In the genomic region with DNA sequence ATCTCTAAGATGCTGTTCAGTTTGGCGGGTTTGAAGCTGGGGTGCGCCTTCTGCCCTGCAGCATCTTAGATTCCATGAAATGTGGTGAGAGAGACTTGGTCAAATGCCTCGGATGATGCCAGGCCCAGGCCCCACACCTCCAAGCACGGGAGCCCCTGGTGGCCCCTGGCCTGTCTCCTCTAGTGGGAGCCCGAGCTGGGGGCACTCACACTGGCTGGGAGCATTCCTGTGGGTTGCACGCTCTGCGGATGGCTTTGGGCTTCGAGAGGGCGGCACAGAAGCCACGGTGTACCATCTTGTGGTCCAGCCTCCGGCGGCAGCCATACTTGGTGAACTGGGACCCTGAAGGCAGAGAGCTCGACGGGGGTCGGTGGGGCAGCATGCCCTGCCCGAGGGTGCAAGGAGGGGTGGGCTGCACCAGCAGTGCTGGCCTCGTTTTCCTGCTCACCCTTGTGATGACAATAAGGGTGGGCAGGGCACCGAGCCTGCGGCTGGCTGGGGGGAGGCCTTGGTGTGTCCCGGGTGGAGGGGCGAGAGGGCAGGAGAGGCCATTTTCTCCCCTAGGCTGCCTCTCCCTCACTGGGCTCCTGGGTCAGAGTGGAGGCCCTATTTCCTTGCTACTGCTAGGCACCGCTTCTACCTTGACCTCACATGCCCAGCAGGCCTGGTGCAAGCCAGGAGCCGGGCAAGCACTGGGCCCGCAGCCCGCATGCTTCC, we compare ENCODE assay signal across 19 cellular contexts.
DNase-seq lines count a peak whose midpoint lies in the region; ATAC-seq and TF ChIP-seq lines count a peak whose summit lies in the region.
"Had no signal": no experiment of that assay in that cellular context is flagged by ENCODE, and none has a peak within 500 bp of the region (broad histone marks: within the 10 kb centered on the region; RNA-seq: fewer than 3 reads in every experiment).

No MANE protein-coding gene starts in this region.

- H3K36me3 Mint-ChIP-seq in osteocyte (ENCODE audit: unreplicated experiment) (peaks cover 8% of the 10 kb centered on the region), T-helper 17 cell (ENCODE audit: low read depth) (no peaks in the 10 kb centered on the region)
- no peaks in the 10 kb centered on the region for H3K36me3 Mint-ChIP-seq in activated CD8-positive, alpha-beta T cell treated with anti-CD3 and anti-CD28 coated beads, Interleukin-2, amount 10 ng/mL, durations not matched to agents 7 days and 5 days (ENCODE audit: low read depth)
- H3K36me3 Mint-ChIP-seq: CD8-positive, alpha-beta T cell had no signal

- CTCF ChIA-PET in activated CD8-positive, alpha-beta T cell treated with anti-CD3 and anti-CD28 coated beads, Interleukin-2, amount 10 ng/mL, durations not matched to agents 7 days and 5 days (lab: Charles Lee): no interaction called here

- H3K4me1 Mint-ChIP-seq in osteocyte (ENCODE audit: unreplicated experiment): no peaks in the 10 kb centered on the region
- H3K4me1 Mint-ChIP-seq in T-helper 17 cell: peaks cover 2% of the 10 kb centered on the region
- H3K4me1 Mint-ChIP-seq in activated CD8-positive, alpha-beta T cell treated with anti-CD3 and anti-CD28 coated beads, Interleukin-2, amount 10 ng/mL, durations not matched to agents 7 days and 5 days (ENCODE audit: low read depth): no peaks in the 10 kb centered on the region

- DNase-seq in activated effector memory CD4-positive, alpha-beta T cell treated with anti-CD3 and anti-CD28 coated beads, Interleukin-2, amount 50 U/mL, for 16 hours: peak; percentile 54
- no peak for DNase-seq in activated effector memory CD4-positive, alpha-beta T cell treated with Interleukin-2 at 50 U/mL for 16 hours
- peak; percentile 36 for DNase-seq in islet precursor cell
- peak; percentile 82 for DNase-seq in osteocyte (ENCODE audit: extremely low spot score, unreplicated experiment)
- no peak for DNase-seq in SKM-1 treated with dmso at 0.1 percent for 144 hours (lab: John Stamatoyannopoulos, UW; ENCODE audit: unreplicated experiment)
- DNase-seq in T-helper 17 cell: no peak
- DNase-seq in activated CD8-positive, alpha-beta T cell treated with anti-CD3 and anti-CD28 coated beads, Interleukin-2, amount 10 ng/mL, durations not matched to agents 7 days and 5 days: no peak
- DNase-seq: Calu3, KBM-7, NCI-H1105 treated with DMSO at 0.1 percent for 48 hours, NCI-H1694, NCI-H2081 treated with DMSO at 0.1 percent for 48 hours, NCI-H510A, NCI-H774 had no signal

- POLR2A ChIA-PET in activated CD8-positive, alpha-beta T cell treated with anti-CD3 and anti-CD28 coated beads, Interleukin-2, amount 10 ng/mL, durations not matched to agents 7 days and 5 days (lab: Charles Lee): no interaction called here

- H3K9me3 Mint-ChIP-seq in osteocyte (ENCODE audit: unreplicated experiment): peaks cover 3% of the 10 kb centered on the region
- no peaks in the 10 kb centered on the region for H3K9me3 Mint-ChIP-seq in activated CD8-positive, alpha-beta T cell treated with anti-CD3 and anti-CD28 coated beads, Interleukin-2, amount 10 ng/mL, durations not matched to agents 7 days and 5 days (ENCODE audit: insufficient read depth)
- H3K9me3 Mint-ChIP-seq: CD8-positive, alpha-beta T cell had no signal

- H3K27ac Mint-ChIP-seq in osteocyte (ENCODE audit: unreplicated experiment) (no peak overlapping the region), T-helper 17 cell (no peak overlapping the region)
- H3K27ac Mint-ChIP-seq in activated CD8-positive, alpha-beta T cell treated with anti-CD3 and anti-CD28 coated beads, Interleukin-2, amount 10 ng/mL, durations not matched to agents 7 days and 5 days: no peak overlapping the region
- H3K27ac Mint-ChIP-seq: CD8-positive, alpha-beta T cell had no signal

- H3K27me3 Mint-ChIP-seq in osteocyte (ENCODE audit: unreplicated experiment): no peaks in the 10 kb centered on the region
- peaks cover 4% of the 10 kb centered on the region for H3K27me3 Mint-ChIP-seq in T-helper 17 cell
- no peaks in the 10 kb centered on the region for H3K27me3 Mint-ChIP-seq in activated CD8-positive, alpha-beta T cell treated with anti-CD3 and anti-CD28 coated beads, Interleukin-2, amount 10 ng/mL, durations not matched to agents 7 days and 5 days (ENCODE audit: low read depth)

- ATAC-seq in T-helper 17 cell: no peak
- ATAC-seq in activated CD8-positive, alpha-beta T cell treated with anti-CD3 and anti-CD28 coated beads, Interleukin-2, amount 10 ng/mL, durations not matched to agents 7 days and 5 days: no peak
- ATAC-seq: A549; CD8-positive, alpha-beta T cell; GM12878; HepG2 had no signal

- H3K4me3 Mint-ChIP-seq in osteocyte (ENCODE audit: unreplicated experiment) (no peak overlapping the region), T-helper 17 cell (no peak overlapping the region)
- H3K4me3 Mint-ChIP-seq in activated CD8-positive, alpha-beta T cell treated with anti-CD3 and anti-CD28 coated beads, Interleukin-2, amount 10 ng/mL, durations not matched to agents 7 days and 5 days: no peak overlapping the region
- H3K4me3 Mint-ChIP-seq: CD8-positive, alpha-beta T cell had no signal

- no peaks in the 10 kb centered on the region for H3K9me3 ChIP-seq in T-helper 17 cell (ENCODE audit: control insufficient read depth, low read length, poor library complexity, severe bottlenecking)
- H3K9me3 ChIP-seq: HAP-1 had no signal

- no peak for TF ChIP-seq CTCF in osteocyte (IDR thresholded peaks at IDR 0.05)

Comparison
In these comparisons a context has a peak if more than half of its experiments do, and no peak if none do; other contexts are left out.
1. DNase-seq: peak in activated effector memory CD4-positive, alpha-beta T cell treated with anti-CD3 and anti-CD28 coated beads, Interleukin-2, amount 50 U/mL, for 16 hours (single experiment), islet precursor cell (single experiment) and osteocyte (single experiment); none in activated effector memory CD4-positive, alpha-beta T cell treated with Interleukin-2 at 50 U/mL for 16 hours (single experiment), SKM-1 treated with dmso at 0.1 percent for 144 hours (single experiment), T-helper 17 cell (0 of 3) and activated CD8-positive, alpha-beta T cell treated with anti-CD3 and anti-CD28 coated beads, Interleukin-2, amount 10 ng/mL, durations not matched to agents 7 days and 5 days (single experiment).